Comparison of ENCODE assay signal across 1 cellular context in genomic region chr10:72275351-72276012, GRCh38.
TF ChIP-seq lines count a peak whose summit lies in the region.

No MANE protein-coding gene starts in this region.

TF ChIP-seq in IMR-90, 13 proteins besides CTCF, POLR2A, EP300 and RAD21:
- TF ChIP-seq RFX5 (IDR thresholded peaks at IDR 0.05; ENCODE audit: low read depth, low read length) (no peak), MXI1 (IDR thresholded peaks at IDR 0.05; ENCODE audit: borderline replicate concordance, low read depth, low read length) (peak; percentile 51; the same call in 1 of the 2 replicates), MAFK (IDR thresholded peaks at IDR 0.05; ENCODE audit: low read depth, low read length) (no peak), MAZ (IDR thresholded peaks at IDR 0.05; ENCODE audit: borderline replicate concordance, low read depth, low read length) (peak; percentile 60; the same call in 1 of the 2 replicates), FOS (IDR thresholded peaks at IDR 0.05; ENCODE audit: low read depth, low read length) (no peak), BHLHE40 (IDR thresholded peaks at IDR 0.05; ENCODE audit: low read depth, low read length) (peak; percentile 68), NFE2L2 (IDR thresholded peaks at IDR 0.05; ENCODE audit: low read depth, low read length) (no peak), CHD1 (IDR thresholded peaks at IDR 0.05; ENCODE audit: low read depth, low read length) (no peak), SMC3 (IDR thresholded peaks at IDR 0.05; ENCODE audit: low read depth, low read length) (no peak), CEBPB (IDR thresholded peaks at IDR 0.05; ENCODE audit: low read depth, low read length) (no peak)
- TF ChIP-seq, protein P1, sequence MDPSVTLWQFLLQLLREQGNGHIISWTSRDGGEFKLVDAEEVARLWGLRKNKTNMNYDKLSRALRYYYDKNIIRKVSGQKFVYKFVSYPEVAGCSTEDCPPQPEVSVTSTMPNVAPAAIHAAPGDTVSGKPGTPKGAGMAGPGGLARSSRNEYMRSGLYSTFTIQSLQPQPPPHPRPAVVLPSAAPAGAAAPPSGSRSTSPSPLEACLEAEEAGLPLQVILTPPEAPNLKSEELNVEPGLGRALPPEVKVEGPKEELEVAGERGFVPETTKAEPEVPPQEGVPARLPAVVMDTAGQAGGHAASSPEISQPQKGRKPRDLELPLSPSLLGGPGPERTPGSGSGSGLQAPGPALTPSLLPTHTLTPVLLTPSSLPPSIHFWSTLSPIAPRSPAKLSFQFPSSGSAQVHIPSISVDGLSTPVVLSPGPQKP (IDR thresholded peaks at IDR 0.05; ENCODE audit: borderline replicate concordance, low read depth, low read length): no peak
- TF ChIP-seq, protein P2, sequence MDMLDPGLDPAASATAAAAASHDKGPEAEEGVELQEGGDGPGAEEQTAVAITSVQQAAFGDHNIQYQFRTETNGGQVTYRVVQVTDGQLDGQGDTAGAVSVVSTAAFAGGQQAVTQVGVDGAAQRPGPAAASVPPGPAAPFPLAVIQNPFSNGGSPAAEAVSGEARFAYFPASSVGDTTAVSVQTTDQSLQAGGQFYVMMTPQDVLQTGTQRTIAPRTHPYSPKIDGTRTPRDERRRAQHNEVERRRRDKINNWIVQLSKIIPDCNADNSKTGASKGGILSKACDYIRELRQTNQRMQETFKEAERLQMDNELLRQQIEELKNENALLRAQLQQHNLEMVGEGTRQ (IDR thresholded peaks at IDR 0.05; ENCODE audit: low read depth, low read length): peak; percentile 33; the same call in 1 of the 2 replicates
